ENCODE assay signal across 25 cellular contexts in the genomic region with DNA sequence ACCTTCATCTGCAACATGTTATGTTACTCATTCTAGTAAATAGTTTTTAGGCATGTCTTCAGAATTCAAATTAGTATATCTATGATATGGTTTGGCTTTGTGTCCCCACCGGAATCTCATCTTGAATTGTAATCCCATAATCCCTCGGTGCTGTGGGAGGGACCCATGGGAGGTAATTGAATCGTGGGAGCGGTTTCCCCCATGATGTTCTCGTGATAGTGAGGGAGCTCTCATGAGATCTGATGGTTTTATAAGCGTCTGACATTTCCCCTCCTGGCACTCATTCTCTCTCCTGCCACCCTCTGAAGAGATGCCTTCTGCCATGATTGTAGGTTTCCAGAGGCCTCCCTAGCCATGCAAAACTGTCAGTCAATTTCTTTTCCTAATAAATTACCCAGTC. TPM values are rescaled to one million over a fixed set of nuclear protein-coding genes. Genes with fewer than 3 reads are reported as not detected.
"Had no signal": no experiment of that assay in that cellular context is flagged by ENCODE, and none has a peak within 500 bp of the region (broad histone marks: within the 10 kb centered on the region; RNA-seq: fewer than 3 reads in every experiment).

No MANE protein-coding gene starts in this region.

- H3K4me3 ChIP-seq: coronary artery, esophagus muscularis mucosa, lower lobe of right lung, prostate gland, right atrium auricular region, smooth muscle cell, suprapubic skin, transverse colon, vagina had no signal

- DNase-seq: dermis blood vessel endothelial cell; effector memory CD4-positive, alpha-beta T cell; hypothalamus; immature natural killer cell; islet precursor cell; kidney glomerular epithelial cell; left colon; left ventricle myocardium superior; lower lobe of right lung; natural killer cell; stimulated activated CD4-positive, alpha-beta T cell treated with anti-CD3 and anti-CD28 coated beads, Interleukin-12 subunit alpha, Interleukin-12 subunit beta, amount 100 ng/mL, for 4 hours; stimulated activated CD4-positive, alpha-beta T cell treated with anti-CD3 and anti-CD28 coated beads, Interleukin-1b, Interleukin-23, amount 100 ng/mL, for 48 hours; stimulated activated CD4-positive, alpha-beta T cell treated with anti-CD3 and anti-CD28 coated beads, Interleukin-4, amount 100 ng/mL, for 1 hour; stimulated activated CD8-positive, alpha-beta memory T cell treated with anti-CD3 and anti-CD28 coated beads, Interleukin-4, amount 100 ng/mL, for 48 hours; stimulated activated naive CD4-positive, alpha-beta T cell; stimulated activated naive CD8-positive, alpha-beta T cell treated with anti-CD3 and anti-CD28 coated beads, Interleukin-15, amount 100 ng/mL, for 72 hours; transverse colon had no signal

- H3K4me2 ChIP-seq: smooth muscle cell had no signal

- H3K27me3 ChIP-seq: esophagus muscularis mucosa, right atrium auricular region, transverse colon, vagina had no signal

- H3K4me1 ChIP-seq: lower lobe of right lung, prostate gland, right atrium auricular region, suprapubic skin, transverse colon, vagina had no signal

- H3K36me3 ChIP-seq: esophagus muscularis mucosa, lower lobe of right lung, prostate gland, right atrium auricular region, suprapubic skin, transverse colon, vagina had no signal

- ATAC-seq: natural killer cell; stimulated activated naive CD8-positive, alpha-beta T cell treated with anti-CD3 and anti-CD28 coated beads, Interleukin-15, amount 100 ng/mL, for 72 hours had no signal

- H3K9me3 ChIP-seq: esophagus muscularis mucosa, lower lobe of right lung, prostate gland, right atrium auricular region, suprapubic skin, transverse colon, vagina had no signal

- H3K27ac ChIP-seq: coronary artery, esophagus muscularis mucosa, lower lobe of right lung, prostate gland, right atrium auricular region, suprapubic skin, transverse colon, vagina had no signal

RNA-seq across cellular contexts. Expression of gene GPR37, which starts 20.4 kb away (rescaled TPM):
- total RNA-seq: left ventricle myocardium superior, mesenteric fat pad, natural killer cell had no signal
